1 cellular context compared by ENCODE assay signal in the genomic region with DNA sequence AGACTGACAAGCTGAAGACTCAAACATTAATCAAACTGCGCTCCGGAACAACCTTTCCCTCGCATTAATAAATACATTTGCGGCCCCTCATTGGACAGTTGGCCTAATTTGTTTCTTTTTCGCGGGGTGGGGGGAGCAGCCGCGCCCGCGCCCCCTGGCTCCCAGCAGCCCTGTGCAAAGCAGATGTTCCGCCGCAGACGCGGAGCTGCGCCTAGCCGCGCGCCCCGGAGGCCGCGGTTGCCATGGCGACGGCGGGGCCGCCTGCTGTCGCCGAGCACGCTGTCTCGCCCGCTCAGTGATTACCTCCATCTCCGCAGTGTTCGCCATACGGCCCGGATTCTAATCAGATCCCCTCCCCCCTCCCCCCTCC.
A peak's percentile ranks its signal among the peaks of the same experiment; 100 is the strongest.
TF ChIP-seq lines count a peak whose summit lies in the region.

No MANE protein-coding gene starts in this region.

TF ChIP-seq in K562, 482 proteins besides CTCF, POLR2A, EP300 and RAD21 (continues in another document):
- TF ChIP-seq ZNF24 (IDR thresholded peaks at IDR 0.05) (no peak), SMAD3 (CRISPR knock-in tag; conservative IDR thresholded peaks at IDR 0.05) (no peak), ZFP30 (CRISPR knock-in tag; IDR thresholded peaks at IDR 0.05; ENCODE audit: borderline replicate concordance) (no peak), PTTG1 (tag; IDR thresholded peaks at IDR 0.05; ENCODE audit: low read depth) (no peak), JUND (IDR thresholded peaks at IDR 0.05; ENCODE audit: borderline replicate concordance, low read depth, low read length) (no peak), JUND (tag; IDR thresholded peaks at IDR 0.05; ENCODE audit: borderline replicate concordance, low read depth, low read length) (no peak), THRB (CRISPR knock-in tag; conservative IDR thresholded peaks at IDR 0.05) (no peak), CHD4 (IDR thresholded peaks at IDR 0.05; ENCODE audit: insufficient read depth, insufficient replicate concordance, low read depth, low read length, poor library complexity, severe bottlenecking) (no peak), CREB1 (IDR thresholded peaks at IDR 0.05) (no peak), CREB1 (CRISPR knock-in tag; IDR thresholded peaks at IDR 0.05) (no peak), PCBP1 (IDR thresholded peaks at IDR 0.05; ENCODE audit: low read depth, low read length, poor library complexity, severe bottlenecking) (peak; percentile 96), ZNF668 (CRISPR knock-in tag; IDR thresholded peaks at IDR 0.05) (no peak), IRF2 (CRISPR knock-in tag; IDR thresholded peaks at IDR 0.05) (no peak), PRPF4 (IDR thresholded peaks at IDR 0.05; ENCODE audit: insufficient read depth, low read depth, low read length, poor library complexity, severe bottlenecking) (no peak), SETDB1 (IDR thresholded peaks at IDR 0.05; ENCODE audit: low read length) (no peak), BRCA1 (IDR thresholded peaks at IDR 0.05) (no peak), BRCA1 (CRISPR knock-in tag; IDR thresholded peaks at IDR 0.05) (no peak), SMARCC2 (IDR thresholded peaks at IDR 0.05; ENCODE audit: low read depth) (no peak), SMAD4 (CRISPR knock-in tag; conservative IDR thresholded peaks at IDR 0.05) (peak; percentile 40; the same call in 1 of the 2 replicates), BHLHE40 (IDR thresholded peaks at IDR 0.05; ENCODE audit: low read length) (no peak), NCOA4 (IDR thresholded peaks at IDR 0.05; ENCODE audit: partially characterized antibody) (no peak), ZNF699 (CRISPR knock-in tag; IDR thresholded peaks at IDR 0.05; ENCODE audit: insufficient replicate concordance) (no peak), KHSRP (IDR thresholded peaks at IDR 0.05) (no peak), ETV5 (CRISPR knock-in tag; IDR thresholded peaks at IDR 0.05; ENCODE audit: low read depth) (no peak), ZNF347 (CRISPR knock-in tag; IDR thresholded peaks at IDR 0.05; ENCODE audit: low read depth) (no peak), DPF2 (IDR thresholded peaks at IDR 0.05) (no peak), HDAC1 (IDR thresholded peaks at IDR 0.05) (no peak), GATAD2A (IDR thresholded peaks at IDR 0.05) (no peak), SREBF2 (CRISPR knock-in tag; IDR thresholded peaks at IDR 0.05) (no peak), ELK3 (CRISPR knock-in tag; IDR thresholded peaks at IDR 0.05) (no peak), MYBL2 (IDR thresholded peaks at IDR 0.05; ENCODE audit: low read depth) (no peak), MYBL2 (CRISPR knock-in tag; IDR thresholded peaks at IDR 0.05; ENCODE audit: borderline replicate concordance) (no peak), ASH1L (IDR thresholded peaks at IDR 0.05; ENCODE audit: borderline replicate concordance, low read depth, partially characterized antibody) (no peak), CBX8 (IDR thresholded peaks at IDR 0.05; ENCODE audit: borderline replicate concordance, extremely low read depth, low read depth, low read length, poor library complexity, severe bottlenecking) (no peak), ZKSCAN1 (IDR thresholded peaks at IDR 0.05; ENCODE audit: low read depth, low read length) (no peak), THAP12 (CRISPR knock-in tag; IDR thresholded peaks at IDR 0.05) (no peak), LCOR (CRISPR knock-in tag; IDR thresholded peaks at IDR 0.05) (no peak), CHCHD3 (CRISPR knock-in tag; IDR thresholded peaks at IDR 0.05) (no peak), RAD51 (IDR thresholded peaks at IDR 0.05; ENCODE audit: borderline replicate concordance, low read depth) (no peak), TARDBP (IDR thresholded peaks at IDR 0.05) (no peak), SIRT6 (IDR thresholded peaks at IDR 0.05; ENCODE audit: low read depth, low read length) (no peak), ZNF280A (IDR thresholded peaks at IDR 0.05; ENCODE audit: low read depth, partially characterized antibody) (no peak)
- TF ChIP-seq, protein P1, sequence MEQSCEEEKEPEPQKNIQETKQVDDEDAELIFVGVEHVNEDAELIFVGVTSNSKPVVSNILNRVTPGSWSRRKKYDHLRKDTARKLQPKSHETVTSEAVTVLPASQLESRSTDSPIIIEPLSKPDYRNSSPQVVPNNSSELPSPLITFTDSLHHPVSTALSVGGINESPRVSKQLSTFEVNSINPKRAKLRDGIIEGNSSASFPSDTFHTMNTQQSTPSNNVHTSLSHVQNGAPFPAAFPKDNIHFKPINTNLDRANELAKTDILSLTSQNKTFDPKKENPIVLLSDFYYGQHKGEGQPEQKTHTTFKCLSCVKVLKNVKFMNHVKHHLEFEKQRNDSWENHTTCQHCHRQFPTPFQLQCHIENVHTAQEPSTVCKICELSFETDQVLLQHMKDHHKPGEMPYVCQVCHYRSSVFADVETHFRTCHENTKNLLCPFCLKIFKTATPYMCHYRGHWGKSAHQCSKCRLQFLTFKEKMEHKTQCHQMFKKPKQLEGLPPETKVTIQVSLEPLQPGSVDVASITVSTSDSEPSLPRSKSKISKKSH (CRISPR knock-in tag; IDR thresholded peaks at IDR 0.05), result no peak
- TF ChIP-seq, protein P2, sequence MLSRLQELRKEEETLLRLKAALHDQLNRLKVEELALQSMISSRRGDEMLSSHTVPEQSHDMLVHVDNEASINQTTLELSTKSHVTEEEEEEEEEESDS (CRISPR knock-in tag; IDR thresholded peaks at IDR 0.05), result no peak
- TF ChIP-seq, protein P3, sequence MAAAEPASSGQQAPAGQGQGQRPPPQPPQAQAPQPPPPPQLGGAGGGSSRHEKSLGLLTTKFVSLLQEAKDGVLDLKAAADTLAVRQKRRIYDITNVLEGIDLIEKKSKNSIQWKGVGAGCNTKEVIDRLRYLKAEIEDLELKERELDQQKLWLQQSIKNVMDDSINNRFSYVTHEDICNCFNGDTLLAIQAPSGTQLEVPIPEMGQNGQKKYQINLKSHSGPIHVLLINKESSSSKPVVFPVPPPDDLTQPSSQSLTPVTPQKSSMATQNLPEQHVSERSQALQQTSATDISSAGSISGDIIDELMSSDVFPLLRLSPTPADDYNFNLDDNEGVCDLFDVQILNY (CRISPR knock-in tag; IDR thresholded peaks at IDR 0.05), result no peak
- TF ChIP-seq, protein P4, sequence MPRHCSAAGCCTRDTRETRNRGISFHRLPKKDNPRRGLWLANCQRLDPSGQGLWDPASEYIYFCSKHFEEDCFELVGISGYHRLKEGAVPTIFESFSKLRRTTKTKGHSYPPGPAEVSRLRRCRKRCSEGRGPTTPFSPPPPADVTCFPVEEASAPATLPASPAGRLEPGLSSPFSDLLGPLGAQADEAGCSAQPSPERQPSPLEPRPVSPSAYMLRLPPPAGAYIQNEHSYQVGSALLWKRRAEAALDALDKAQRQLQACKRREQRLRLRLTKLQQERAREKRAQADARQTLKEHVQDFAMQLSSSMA (CRISPR knock-in tag; IDR thresholded peaks at IDR 0.05), result no peak
- TF ChIP-seq, protein P5, sequence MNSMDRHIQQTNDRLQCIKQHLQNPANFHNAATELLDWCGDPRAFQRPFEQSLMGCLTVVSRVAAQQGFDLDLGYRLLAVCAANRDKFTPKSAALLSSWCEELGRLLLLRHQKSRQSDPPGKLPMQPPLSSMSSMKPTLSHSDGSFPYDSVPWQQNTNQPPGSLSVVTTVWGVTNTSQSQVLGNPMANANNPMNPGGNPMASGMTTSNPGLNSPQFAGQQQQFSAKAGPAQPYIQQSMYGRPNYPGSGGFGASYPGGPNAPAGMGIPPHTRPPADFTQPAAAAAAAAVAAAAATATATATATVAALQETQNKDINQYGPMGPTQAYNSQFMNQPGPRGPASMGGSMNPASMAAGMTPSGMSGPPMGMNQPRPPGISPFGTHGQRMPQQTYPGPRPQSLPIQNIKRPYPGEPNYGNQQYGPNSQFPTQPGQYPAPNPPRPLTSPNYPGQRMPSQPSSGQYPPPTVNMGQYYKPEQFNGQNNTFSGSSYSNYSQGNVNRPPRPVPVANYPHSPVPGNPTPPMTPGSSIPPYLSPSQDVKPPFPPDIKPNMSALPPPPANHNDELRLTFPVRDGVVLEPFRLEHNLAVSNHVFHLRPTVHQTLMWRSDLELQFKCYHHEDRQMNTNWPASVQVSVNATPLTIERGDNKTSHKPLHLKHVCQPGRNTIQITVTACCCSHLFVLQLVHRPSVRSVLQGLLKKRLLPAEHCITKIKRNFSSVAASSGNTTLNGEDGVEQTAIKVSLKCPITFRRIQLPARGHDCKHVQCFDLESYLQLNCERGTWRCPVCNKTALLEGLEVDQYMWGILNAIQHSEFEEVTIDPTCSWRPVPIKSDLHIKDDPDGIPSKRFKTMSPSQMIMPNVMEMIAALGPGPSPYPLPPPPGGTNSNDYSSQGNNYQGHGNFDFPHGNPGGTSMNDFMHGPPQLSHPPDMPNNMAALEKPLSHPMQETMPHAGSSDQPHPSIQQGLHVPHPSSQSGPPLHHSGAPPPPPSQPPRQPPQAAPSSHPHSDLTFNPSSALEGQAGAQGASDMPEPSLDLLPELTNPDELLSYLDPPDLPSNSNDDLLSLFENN (IDR thresholded peaks at IDR 0.05; ENCODE audit: low read depth in 2 of 2, low read length in 2 of 2), result no peak
- TF ChIP-seq, protein P6, sequence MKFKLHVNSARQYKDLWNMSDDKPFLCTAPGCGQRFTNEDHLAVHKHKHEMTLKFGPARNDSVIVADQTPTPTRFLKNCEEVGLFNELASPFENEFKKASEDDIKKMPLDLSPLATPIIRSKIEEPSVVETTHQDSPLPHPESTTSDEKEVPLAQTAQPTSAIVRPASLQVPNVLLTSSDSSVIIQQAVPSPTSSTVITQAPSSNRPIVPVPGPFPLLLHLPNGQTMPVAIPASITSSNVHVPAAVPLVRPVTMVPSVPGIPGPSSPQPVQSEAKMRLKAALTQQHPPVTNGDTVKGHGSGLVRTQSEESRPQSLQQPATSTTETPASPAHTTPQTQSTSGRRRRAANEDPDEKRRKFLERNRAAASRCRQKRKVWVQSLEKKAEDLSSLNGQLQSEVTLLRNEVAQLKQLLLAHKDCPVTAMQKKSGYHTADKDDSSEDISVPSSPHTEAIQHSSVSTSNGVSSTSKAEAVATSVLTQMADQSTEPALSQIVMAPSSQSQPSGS (CRISPR knock-in tag; IDR thresholded peaks at IDR 0.05), result no peak
- TF ChIP-seq, protein P7, sequence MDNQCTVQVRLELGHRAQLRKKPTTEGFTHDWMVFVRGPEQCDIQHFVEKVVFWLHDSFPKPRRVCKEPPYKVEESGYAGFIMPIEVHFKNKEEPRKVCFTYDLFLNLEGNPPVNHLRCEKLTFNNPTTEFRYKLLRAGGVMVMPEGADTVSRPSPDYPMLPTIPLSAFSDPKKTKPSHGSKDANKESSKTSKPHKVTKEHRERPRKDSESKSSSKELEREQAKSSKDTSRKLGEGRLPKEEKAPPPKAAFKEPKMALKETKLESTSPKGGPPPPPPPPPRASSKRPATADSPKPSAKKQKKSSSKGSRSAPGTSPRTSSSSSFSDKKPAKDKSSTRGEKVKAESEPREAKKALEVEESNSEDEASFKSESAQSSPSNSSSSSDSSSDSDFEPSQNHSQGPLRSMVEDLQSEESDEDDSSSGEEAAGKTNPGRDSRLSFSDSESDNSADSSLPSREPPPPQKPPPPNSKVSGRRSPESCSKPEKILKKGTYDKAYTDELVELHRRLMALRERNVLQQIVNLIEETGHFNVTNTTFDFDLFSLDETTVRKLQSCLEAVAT (IDR thresholded peaks at IDR 0.05), result no peak
